In the genomic region with DNA sequence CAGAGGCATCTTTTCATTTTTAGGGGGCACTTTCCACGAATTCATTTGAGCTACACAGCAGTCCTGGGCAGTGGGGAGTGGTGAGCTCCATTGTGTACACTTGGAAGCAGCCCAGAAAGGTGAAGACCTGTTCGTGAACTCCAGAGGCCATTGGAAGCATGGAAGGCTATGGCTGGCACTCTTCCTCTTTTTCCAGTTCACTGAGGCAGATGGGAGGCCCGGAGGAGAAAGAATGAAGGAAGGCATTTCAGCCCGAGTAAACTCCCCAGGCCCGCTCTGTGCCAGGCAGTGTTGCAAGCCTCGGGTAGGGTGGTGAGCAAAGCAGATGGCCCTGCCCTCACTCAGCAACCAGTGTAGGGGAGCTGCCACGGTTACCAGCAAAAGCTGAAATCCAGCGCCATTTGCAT, we compare ENCODE assay signal across 8 cellular contexts.
A peak's percentile ranks its signal among the peaks of the same experiment; 100 is the strongest.
DNase-seq lines count a peak whose midpoint lies in the region; ATAC-seq and TF ChIP-seq lines count a peak whose summit lies in the region.

No MANE protein-coding gene starts in this region.

- peaks cover 8% of the 10 kb centered on the region for H3K4me1 ChIP-seq in muscle layer of colon (ENCODE audit: insufficient read depth, low read length)

- H3K9me3 ChIP-seq in muscle layer of colon (ENCODE audit: low read length) = no peaks in the 10 kb centered on the region

- no peak for TF ChIP-seq CTCF in epithelial cell of esophagus (IDR thresholded peaks at IDR 0.05; ENCODE audit: insufficient read depth, low read depth, low read length, missing control alignments)

- H3K4me3 ChIP-seq in epithelial cell of esophagus (ENCODE audit: low read length) (peak overlapping the region; percentile 91), muscle layer of colon (ENCODE audit: low read depth in 1 of 2, low read length in 2 of 2) (peak overlapping the region; percentile 61 to 62)

- H3K27me3 ChIP-seq in muscle layer of colon (ENCODE audit: control insufficient read depth in 1 of 2, insufficient read depth in 2 of 2, low read length in 2 of 2) = peaks cover 5 to 28% of the 10 kb centered on the region in 2 donors

- ATAC-seq in GM18873 (IDR thresholded peaks at IDR 0.05; ENCODE audit: low FRiP score, unreplicated experiment) (no peak), HG03432 (IDR thresholded peaks at IDR 0.05; ENCODE audit: unreplicated experiment) (no peak)

- H3K36me3 ChIP-seq in muscle layer of colon (ENCODE audit: insufficient read depth, low read length) = no peaks in the 10 kb centered on the region

- no peak overlapping the region for H3K9ac ChIP-seq in muscle layer of colon (ENCODE audit: low read length)

- DNase-seq in stimulated activated CD4-positive, alpha-beta T cell treated with anti-CD3 and anti-CD28 coated beads, Interleukin-1b, Interleukin-23, amount 100 ng/mL, for 48 hours = peak; percentile 1
- no peak for DNase-seq in stimulated activated CD4-positive, alpha-beta T cell treated with anti-CD3 and anti-CD28 coated beads, Interleukin-4, amount 100 ng/mL, for 1 hour
- DNase-seq in RPMI8226 = peak; percentile 30
- peak; percentile 75 for DNase-seq in epithelial cell of esophagus (ENCODE audit: low read depth)
- DNase-seq in islet precursor cell = no peak

- H3K27ac ChIP-seq in muscle layer of colon (ENCODE audit: low read depth, low read length) = no peak overlapping the region

Comparison
In these comparisons a context has a peak if more than half of its experiments do, and no peak if none do; other contexts are left out.
1. DNase-seq: peak in stimulated activated CD4-positive, alpha-beta T cell treated with anti-CD3 and anti-CD28 coated beads, Interleukin-1b, Interleukin-23, amount 100 ng/mL, for 48 hours (single experiment), RPMI8226 (single experiment) and epithelial cell of esophagus (single experiment); none in stimulated activated CD4-positive, alpha-beta T cell treated with anti-CD3 and anti-CD28 coated beads, Interleukin-4, amount 100 ng/mL, for 1 hour (single experiment) and islet precursor cell (single experiment).